In genomic region chr1:211529453-211529852, GRCh38 we compare ENCODE assay signal across 25 cellular contexts. TPM values are rescaled to one million over a fixed set of nuclear protein-coding genes. Genes with fewer than 3 reads are reported as not detected.
DNase-seq lines count a peak whose midpoint lies in the region; ATAC-seq and TF ChIP-seq lines count a peak whose summit lies in the region.
"Had no signal": no experiment of that assay in that cellular context is flagged by ENCODE, and none has a peak within 500 bp of the region (broad histone marks: within the 10 kb centered on the region; RNA-seq: fewer than 3 reads in every experiment).

No MANE protein-coding gene starts in this region.

- H3K79me2 ChIP-seq in MM.1S (ENCODE audit: low read length): no peaks in the 10 kb centered on the region

- TF ChIP-seq CTCF in left ventricle myocardium inferior (IDR thresholded peaks at IDR 0.05; ENCODE audit: borderline replicate concordance) (no peak), dorsolateral prefrontal cortex (IDR thresholded peaks at IDR 0.05 in 54 of 56, conservative IDR thresholded peaks at IDR 0.05 in 2 of 56; ENCODE audit: low read depth in 1 of 56, partially characterized antibody in 56 of 56) (no peak), upper lobe of right lung (IDR thresholded peaks at IDR 0.05) (no peak), MM.1S (IDR thresholded peaks at IDR 0.05; ENCODE audit: low read length) (no peak)

- no peak overlapping the region for H3K4me2 ChIP-seq in MM.1S (ENCODE audit: low read depth, low read length)

- H3F3A ChIP-seq in MM.1S (ENCODE audit: insufficient read depth, low read length): peaks cover 19% of the 10 kb centered on the region

- no peaks in the 10 kb centered on the region for H3K9me2 ChIP-seq in MM.1S (replicated peaks; ENCODE audit: insufficient read depth, low read length)

- H3K4me3 ChIP-seq in left ventricle myocardium inferior (no peak overlapping the region), dorsolateral prefrontal cortex (no peak overlapping the region), upper lobe of right lung (no peak overlapping the region), MM.1S (ENCODE audit: low read length) (no peak overlapping the region)
- H3K4me3 ChIP-seq: gastroesophageal sphincter, lower lobe of right lung had no signal

- ATAC-seq in left cardiac atrium (peak; percentile 45 to 47), upper lobe of right lung (peak; percentile 46)
- ATAC-seq: gastroesophageal sphincter, lower lobe of right lung had no signal

- no peaks in the 10 kb centered on the region for H3K9me3 ChIP-seq in left ventricle myocardium inferior (replicated peaks)
- H3K9me3 ChIP-seq in upper lobe of right lung: no peaks in the 10 kb centered on the region
- H3K9me3 ChIP-seq in MM.1S (replicated peaks; ENCODE audit: insufficient read depth, low read length): no peaks in the 10 kb centered on the region
- H3K9me3 ChIP-seq: gastroesophageal sphincter, lower lobe of right lung had no signal

- H4K20me1 ChIP-seq in MM.1S (ENCODE audit: insufficient read depth, low read length): no peaks in the 10 kb centered on the region

- H3K36me3 ChIP-seq in left ventricle myocardium inferior: no peaks in the 10 kb centered on the region
- H3K36me3 ChIP-seq in upper lobe of right lung: no peaks in the 10 kb centered on the region
- H3K36me3 ChIP-seq in MM.1S (replicated peaks; ENCODE audit: insufficient read depth, low read length): no peaks in the 10 kb centered on the region
- H3K36me3 ChIP-seq: gastroesophageal sphincter, lower lobe of right lung had no signal

- no peak overlapping the region for H3K27ac ChIP-seq in left ventricle myocardium inferior (replicated peaks)
- H3K27ac ChIP-seq in dorsolateral prefrontal cortex: peak overlapping the region in 12 of 59 donors; percentile 10 to 73 (median 58)
- H3K27ac ChIP-seq in upper lobe of right lung: no peak overlapping the region
- no peak overlapping the region for H3K27ac ChIP-seq in MM.1S (ENCODE audit: low read length)
- H3K27ac ChIP-seq: gastroesophageal sphincter, lower lobe of right lung had no signal

- no peak for DNase-seq in left cardiac atrium
- DNase-seq in left ventricle myocardium inferior: no peak
- DNase-seq in dorsolateral prefrontal cortex: peak in 8 of 10 donors; percentile 32 to 81 (median 66)
- DNase-seq in myocyte (ENCODE audit: low read depth): peak; percentile 47
- no peak for DNase-seq in upper lobe of right lung
- DNase-seq in OCI-M2 (lab: John Stamatoyannopoulos, UW; ENCODE audit: unreplicated experiment): no peak
- no peak for DNase-seq in MM.1S
- DNase-seq in NCI-H1105 treated with DMSO at 0.1 percent for 48 hours (lab: John Stamatoyannopoulos, UW): no peak
- DNase-seq: 8988T; activated CD4-positive, alpha-beta T cell treated with anti-CD3 and anti-CD28 coated beads, Interleukin-2, amount 50 U/mL, for 48 hours; activated CD4-positive, CD25-positive, alpha-beta regulatory T cell; activated naive CD8-positive, alpha-beta T cell treated with anti-CD3 and anti-CD28 coated beads for 36 hours; lower lobe of right lung; NCI-H1417 treated with DMSO at 0.1 percent for 48 hours; SIG-M5; small intestine; stimulated activated CD4-positive, alpha-beta T cell treated with anti-CD3 and anti-CD28 coated beads, Interleukin-1b, Interleukin-23, amount 100 ng/mL, for 48 hours; SW 1271; T1000 had no signal

- H3K9ac ChIP-seq in MM.1S (ENCODE audit: low read length): no peak overlapping the region

- H3K4me1 ChIP-seq in left ventricle myocardium inferior: peaks cover 46% of the 10 kb centered on the region
- no peaks in the 10 kb centered on the region for H3K4me1 ChIP-seq in upper lobe of right lung
- peaks cover 42% of the 10 kb centered on the region for H3K4me1 ChIP-seq in MM.1S (ENCODE audit: low read length)
- H3K4me1 ChIP-seq: gastroesophageal sphincter, lower lobe of right lung had no signal

- intact Hi-C loops in left cardiac atrium (cut with DNase I): no loop called here
- intact Hi-C loops in left ventricle myocardium inferior (cut with micrococcal nuclease): no loop called here
- intact Hi-C loops in dorsolateral prefrontal cortex (cut with DNase I): no loop called here
- intact Hi-C loops in upper lobe of right lung (cut with DNase I): no loop called here

- H2AFZ ChIP-seq in MM.1S (ENCODE audit: low read length): no peak overlapping the region

- H3K27me3 ChIP-seq in left ventricle myocardium inferior (ENCODE audit: low read depth) (no peaks in the 10 kb centered on the region), dorsolateral prefrontal cortex (no peaks in the 10 kb centered on the region), upper lobe of right lung (no peaks in the 10 kb centered on the region), MM.1S (replicated peaks; ENCODE audit: insufficient read depth, low read length) (no peaks in the 10 kb centered on the region)
- H3K27me3 ChIP-seq: gastroesophageal sphincter had no signal

RNA-seq across cellular contexts. Expression of gene RD3, which starts 37.5 kb away (rescaled TPM):
- not detected for total RNA-seq in left cardiac atrium
- total RNA-seq in left ventricle myocardium inferior: not detected
- total RNA-seq in dorsolateral prefrontal cortex: under 1 TPM in 11 of 120 experiments, not detected in 109; 0.12 to 0.22 (median 0.16) TPM
- 0.52 and 0.56 TPM in 2 replicates for total RNA-seq in myocyte
- 0.08 TPM for polyA plus RNA-seq in myocyte (2012)
- total RNA-seq in upper lobe of right lung: 0.29 TPM
- total RNA-seq: activated naive CD8-positive, alpha-beta T cell treated with anti-CD3 and anti-CD28 coated beads for 36 hours; chondrocyte; G401; NCI-H460; renal cortical epithelial cell; urinary bladder had no signal

RNA-seq across cellular contexts. Expression of gene SLC30A1, which starts 49.5 kb away (rescaled TPM):
- total RNA-seq in left cardiac atrium (10 to 100 TPM; 11.0 to 13.9 TPM), left ventricle myocardium inferior (11.5 TPM), dorsolateral prefrontal cortex (10 to 100 TPM in 119 of 120 experiments, 1 to 10 TPM in 1; 9.5 to 52.2 (median 22.1) TPM), myocyte (16.3 and 20.4 TPM in 2 replicates), upper lobe of right lung (15.6 TPM)
- 12.6 TPM for polyA plus RNA-seq in myocyte (2012)

Comparison
In these comparisons a context has a peak if more than half of its experiments do, and no peak if none do; other contexts are left out.
1. DNase-seq: peak in dorsolateral prefrontal cortex (8 of 10) and myocyte (single experiment); none in left cardiac atrium (single experiment), left ventricle myocardium inferior (single experiment), upper lobe of right lung (single experiment), OCI-M2 (single experiment), MM.1S (single experiment) and NCI-H1105 treated with DMSO at 0.1 percent for 48 hours (single experiment).